19 cellular contexts compared by ENCODE assay signal in genomic region chr17:17137731-17138585, GRCh38.
DNase-seq lines count a peak whose midpoint lies in the region; ATAC-seq and TF ChIP-seq lines count a peak whose summit lies in the region.
"Had no signal": no experiment of that assay in that cellular context is flagged by ENCODE, and none has a peak within 500 bp of the region (broad histone marks: within the 10 kb centered on the region; RNA-seq: fewer than 3 reads in every experiment).

No MANE protein-coding gene starts in this region.

- H3K4me1 Mint-ChIP-seq in activated CD4-positive, alpha-beta memory T cell treated with anti-CD3 and anti-CD28 coated beads for 36 hours (ENCODE audit: low read depth) = peaks cover 17% of the 10 kb centered on the region
- H3K4me1 Mint-ChIP-seq in activated CD4-positive, alpha-beta memory T cell treated with anti-CD3 and anti-CD28 coated beads, Interleukin-2, amount 10 ng/mL, durations not matched to agents 7 days and 5 days = peaks cover 7% of the 10 kb centered on the region
- peaks cover 14% of the 10 kb centered on the region for H3K4me1 Mint-ChIP-seq in neural crest cell

- WGBS in smooth muscle cell (ENCODE audit: low lambda C conversion rate) = 98% methylated on average over 26 of the region's 30 CpGs

- intact Hi-C loops in activated CD4-positive, alpha-beta memory T cell treated with anti-CD3 and anti-CD28 coated beads for 36 hours (cut with micrococcal nuclease) = no loop called here

- no peaks in the 10 kb centered on the region for H3K4me1 ChIP-seq in smooth muscle cell (ENCODE audit: low read depth)
- H3K4me1 ChIP-seq: BE2C had no signal

- H3K27me3 Mint-ChIP-seq in activated CD4-positive, alpha-beta memory T cell treated with anti-CD3 and anti-CD28 coated beads for 36 hours = no peaks in the 10 kb centered on the region
- no peaks in the 10 kb centered on the region for H3K27me3 Mint-ChIP-seq in activated CD4-positive, alpha-beta memory T cell treated with anti-CD3 and anti-CD28 coated beads, Interleukin-2, amount 10 ng/mL, durations not matched to agents 7 days and 5 days
- no peaks in the 10 kb centered on the region for H3K27me3 Mint-ChIP-seq in neural crest cell (ENCODE audit: low read depth)
- H3K27me3 Mint-ChIP-seq: activated naive CD4-positive, alpha-beta T cell treated with anti-CD3 and anti-CD28 coated beads, Interleukin-2, amount 50 U/mL, for 24 hours had no signal

- H3F3A ChIP-seq in smooth muscle cell (ENCODE audit: low read depth) = no peaks in the 10 kb centered on the region

- CTCF ChIA-PET in activated CD4-positive, alpha-beta memory T cell treated with anti-CD3 and anti-CD28 coated beads for 36 hours (lab: Charles Lee) = no interaction called here
- CTCF ChIA-PET in activated CD4-positive, alpha-beta memory T cell treated with anti-CD3 and anti-CD28 coated beads, Interleukin-2, amount 10 ng/mL, durations not matched to agents 7 days and 5 days (lab: Charles Lee) = interaction anchor here (0.7 kb wide), 1 partner anchor 132 kb away, joined by 3 read pairs; no protein-coding TSS in a partner anchor

- H3K36me3 Mint-ChIP-seq in activated CD4-positive, alpha-beta memory T cell treated with anti-CD3 and anti-CD28 coated beads for 36 hours = peaks cover 2% of the 10 kb centered on the region
- peaks cover 20% of the 10 kb centered on the region for H3K36me3 Mint-ChIP-seq in activated CD4-positive, alpha-beta memory T cell treated with anti-CD3 and anti-CD28 coated beads, Interleukin-2, amount 10 ng/mL, durations not matched to agents 7 days and 5 days (ENCODE audit: low read depth)
- no peaks in the 10 kb centered on the region for H3K36me3 Mint-ChIP-seq in neural crest cell (ENCODE audit: low read depth)

- no peak overlapping the region for H3K4me2 ChIP-seq in smooth muscle cell

- TF ChIP-seq CTCF in neural crest cell (conservative IDR thresholded peaks at IDR 0.05) (no peak), smooth muscle cell (IDR thresholded peaks at IDR 0.05; ENCODE audit: borderline replicate concordance, insufficient read depth, poor library complexity, severe bottlenecking) (no peak)

- no peak overlapping the region for H3K27ac Mint-ChIP-seq in activated CD4-positive, alpha-beta memory T cell treated with anti-CD3 and anti-CD28 coated beads for 36 hours
- no peak overlapping the region for H3K27ac Mint-ChIP-seq in activated CD4-positive, alpha-beta memory T cell treated with anti-CD3 and anti-CD28 coated beads, Interleukin-2, amount 10 ng/mL, durations not matched to agents 7 days and 5 days
- H3K27ac Mint-ChIP-seq in neural crest cell (ENCODE audit: unreplicated experiment) = peak overlapping the region; percentile 57
- H3K27ac Mint-ChIP-seq: activated naive CD4-positive, alpha-beta T cell treated with anti-CD3 and anti-CD28 coated beads, Interleukin-2, amount 50 U/mL, for 24 hours had no signal

- H2AFZ ChIP-seq in smooth muscle cell (ENCODE audit: low read depth) = no peak overlapping the region

- no peak overlapping the region for H3K27ac ChIP-seq in smooth muscle cell (ENCODE audit: low read depth)
- H3K27ac ChIP-seq: upper lobe of left lung had no signal

- peak; percentile 24 for DNase-seq in activated CD4-positive, alpha-beta memory T cell treated with anti-CD3 and anti-CD28 coated beads for 36 hours
- no peak for DNase-seq in activated CD4-positive, alpha-beta memory T cell treated with anti-CD3 and anti-CD28 coated beads, Interleukin-2, amount 10 ng/mL, durations not matched to agents 7 days and 5 days
- DNase-seq in neural crest cell (ENCODE audit: low read depth, low spot score) (no peak), smooth muscle cell (lab: John Stamatoyannopoulos, UW; ENCODE audit: unreplicated experiment) (no peak), RPMI8226 (no peak)
- DNase-seq: activated CD4-positive, alpha-beta T cell treated with anti-CD3 and anti-CD28 coated beads for 48 hours; BE2C; Calu3; NCI-H1105 treated with DMSO at 0.1 percent for 48 hours; NCI-H524 treated with DMSO at 0.1 percent for 48 hours; stimulated activated naive CD8-positive, alpha-beta T cell treated with anti-CD3 and anti-CD28 coated beads, Interleukin-15, Interleukin-2, amounts not matched to agents 100 U/mL and 50 U/mL, for 24 hours; SW 1271; upper lobe of left lung had no signal

- H3K9me3 ChIP-seq in smooth muscle cell (replicated peaks; ENCODE audit: low read depth) = no peaks in the 10 kb centered on the region
- H3K9me3 ChIP-seq: BE2C, upper lobe of left lung had no signal

- H3K4me3 ChIP-seq in smooth muscle cell = no peak overlapping the region
- H3K4me3 ChIP-seq: upper lobe of left lung had no signal

- POLR2A ChIA-PET in activated CD4-positive, alpha-beta memory T cell treated with anti-CD3 and anti-CD28 coated beads for 36 hours (lab: Charles Lee) = interaction anchor here (0.6 kb wide), 1 partner anchor 147 kb away, joined by 3 read pairs; no protein-coding TSS in a partner anchor
- POLR2A ChIA-PET in activated CD4-positive, alpha-beta memory T cell treated with anti-CD3 and anti-CD28 coated beads, Interleukin-2, amount 10 ng/mL, durations not matched to agents 7 days and 5 days (lab: Charles Lee) = interaction anchor here (0.6 to 0.7 kb wide), 2 partner anchors 25 to 28 kb away, joined by 3 read pairs; no protein-coding TSS in a partner anchor

- peaks cover 77% of the 10 kb centered on the region for H4K20me1 ChIP-seq in smooth muscle cell (ENCODE audit: low read depth)

- peak; percentile 45 for ATAC-seq in GM19025 (IDR thresholded peaks at IDR 0.05; ENCODE audit: low read depth, unreplicated experiment)
- peak; percentile 63 for ATAC-seq in HG03575 (IDR thresholded peaks at IDR 0.05; ENCODE audit: extremely low read depth, insufficient number of reproducible peaks, low FRiP score, unreplicated experiment)
- ATAC-seq in HG03469 (IDR thresholded peaks at IDR 0.05; ENCODE audit: unreplicated experiment) = no peak
- ATAC-seq: HCT116; sciatic nerve; stimulated activated naive CD8-positive, alpha-beta T cell treated with anti-CD3 and anti-CD28 coated beads, Interleukin-15, Interleukin-2, amounts not matched to agents 100 U/mL and 50 U/mL, for 24 hours had no signal

- no peak overlapping the region for H3K9ac ChIP-seq in smooth muscle cell (ENCODE audit: low read depth)

- H3K4me3 Mint-ChIP-seq in activated CD4-positive, alpha-beta memory T cell treated with anti-CD3 and anti-CD28 coated beads for 36 hours = no peak overlapping the region
- no peak overlapping the region for H3K4me3 Mint-ChIP-seq in activated CD4-positive, alpha-beta memory T cell treated with anti-CD3 and anti-CD28 coated beads, Interleukin-2, amount 10 ng/mL, durations not matched to agents 7 days and 5 days
- H3K4me3 Mint-ChIP-seq in neural crest cell = no peak overlapping the region
- H3K4me3 Mint-ChIP-seq: activated naive CD4-positive, alpha-beta T cell treated with anti-CD3 and anti-CD28 coated beads, Interleukin-2, amount 50 U/mL, for 24 hours had no signal

- no peaks in the 10 kb centered on the region for H3K79me2 ChIP-seq in smooth muscle cell (ENCODE audit: low read depth)

- H3K9me3 Mint-ChIP-seq in activated CD4-positive, alpha-beta memory T cell treated with anti-CD3 and anti-CD28 coated beads for 36 hours = no peaks in the 10 kb centered on the region
- H3K9me3 Mint-ChIP-seq in activated CD4-positive, alpha-beta memory T cell treated with anti-CD3 and anti-CD28 coated beads, Interleukin-2, amount 10 ng/mL, durations not matched to agents 7 days and 5 days = no peaks in the 10 kb centered on the region
- no peaks in the 10 kb centered on the region for H3K9me3 Mint-ChIP-seq in neural crest cell
- H3K9me3 Mint-ChIP-seq: activated naive CD4-positive, alpha-beta T cell treated with anti-CD3 and anti-CD28 coated beads, Interleukin-2, amount 50 U/mL, for 24 hours had no signal

- no peaks in the 10 kb centered on the region for H3K27me3 ChIP-seq in smooth muscle cell (ENCODE audit: low read depth)
- H3K27me3 ChIP-seq: BE2C, upper lobe of left lung had no signal

- H3K36me3 ChIP-seq in smooth muscle cell (ENCODE audit: low read depth) = no peaks in the 10 kb centered on the region
